In genomic region chr16:8675183-8676159, GRCh38 we compare ENCODE assay signal across 8 cellular contexts. TPM values are rescaled to one million over a fixed set of nuclear protein-coding genes. Genes with fewer than 3 reads are reported as not detected.
A peak's percentile ranks its signal among the peaks of the same experiment; 100 is the strongest.
DNase-seq lines count a peak whose midpoint lies in the region; ATAC-seq, FAIRE-seq and TF ChIP-seq lines count a peak whose summit lies in the region.

No MANE protein-coding gene starts in this region.

- H3K4me1 ChIP-seq in kidney (ENCODE audit: control insufficient read depth in 1 of 2, insufficient read depth in 1 of 2, low read depth in 1 of 2, low read length in 2 of 2), result peaks cover 10 to 15% of the 10 kb centered on the region in 2 donors

- ATAC-seq in activated T-cell treated with anti-CD3 and anti-CD28 coated beads, Interleukin-2, amount 50 U/mL, for 72 hours (replicated peaks in 1 of 2), result peak; percentile 64 to 75

- peaks cover 24% of the 10 kb centered on the region for H3K4me1 Mint-ChIP-seq in activated T-cell treated with anti-CD3 and anti-CD28 coated beads, Interleukin-2, amount 50 U/mL, for 72 hours (ENCODE audit: low read depth)

- H3K9me3 ChIP-seq in kidney (ENCODE audit: control insufficient read depth in 1 of 2, low read length in 2 of 2), result no peaks in the 10 kb centered on the region

- peaks cover 2 to 4% of the 10 kb centered on the region in 2 donors for H3K9me3 Mint-ChIP-seq in activated T-cell treated with anti-CD3 and anti-CD28 coated beads, Interleukin-2, amount 50 U/mL, for 72 hours

- no peak for TF ChIP-seq CTCF in kidney (IDR thresholded peaks at IDR 0.05; ENCODE audit: borderline replicate concordance, extremely low read depth, insufficient read depth)

- H3K27ac Mint-ChIP-seq in activated T-cell treated with anti-CD3 and anti-CD28 coated beads, Interleukin-2, amount 50 U/mL, for 72 hours, result peak overlapping the region; percentile 75

- peak; percentile 48 for DNase-seq in activated gamma-delta T cell treated with Interleukin-2 at 50 U/mL for 16 hours
- DNase-seq in activated gamma-delta T cell (lab: John Stamatoyannopoulos, UW), result no peak
- DNase-seq in activated T-cell treated with anti-CD3 and anti-CD28 coated beads, Interleukin-2, amount 50 U/mL, for 72 hours, result peak; percentile 58 to 74
- DNase-seq in kidney, result no peak
- DNase-seq in stimulated activated CD8-positive, alpha-beta memory T cell treated with anti-CD3 and anti-CD28 coated beads, Interleukin-12 subunit alpha, Interleukin-12 subunit beta, amount 100 ng/mL, for 4 hours (ENCODE audit: low read depth), result peak; percentile 38
- DNase-seq in NCI-H146 (lab: John Stamatoyannopoulos, UW), result no peak
- DNase-seq in amniotic stem cell (lab: John Stamatoyannopoulos, UW), result no peak
- DNase-seq in superior temporal gyrus (ENCODE audit: extremely low spot score), result no peak

- peak overlapping the region; percentile 81 to 91 for H3K4me3 ChIP-seq in kidney (ENCODE audit: low read length in 2 of 2)

- H3K27ac ChIP-seq in kidney (ENCODE audit: low read depth in 2 of 2, low read length in 2 of 2), result no peak overlapping the region

- no peaks in the 10 kb centered on the region for H3K27me3 Mint-ChIP-seq in activated T-cell treated with anti-CD3 and anti-CD28 coated beads, Interleukin-2, amount 50 U/mL, for 72 hours (ENCODE audit: low read depth)

- H3K9ac ChIP-seq in kidney (ENCODE audit: low read length in 2 of 2), result peak overlapping the region in 1 of 2 donors; percentile 61

- peak overlapping the region; percentile 90 to 95 for H3K4me3 Mint-ChIP-seq in activated T-cell treated with anti-CD3 and anti-CD28 coated beads, Interleukin-2, amount 50 U/mL, for 72 hours

- peaks cover 5 to 10% of the 10 kb centered on the region in 2 donors for H3K36me3 Mint-ChIP-seq in activated T-cell treated with anti-CD3 and anti-CD28 coated beads, Interleukin-2, amount 50 U/mL, for 72 hours (ENCODE audit: insufficient read depth in 2 of 2)

- no peak for FAIRE-seq in kidney (lab: Jason Lieb, UNC)

- no peaks in the 10 kb centered on the region for H3K36me3 ChIP-seq in kidney (ENCODE audit: control insufficient read depth in 1 of 2, insufficient read depth in 2 of 2, low read length in 2 of 2)

- intact Hi-C loops in kidney (cut with DNase I), result no loop called here

RNA-seq across cellular contexts. Expression of gene ABAT, which starts 1.1 kb away (rescaled TPM):
- total RNA-seq in activated T-cell treated with anti-CD3 and anti-CD28 coated beads, Interleukin-2, amount 50 U/mL, for 72 hours, result 10 to 100 TPM; 11.1 to 12.8 TPM
- 9.6 TPM for total RNA-seq in kidney
- polyA plus RNA-seq in kidney (ENCODE audit: insufficient read depth, low read depth, low replicate concordance), result 34.0 TPM

RNA-seq across cellular contexts. Expression of gene METTL22, which starts 54.0 kb away (rescaled TPM):
- total RNA-seq in activated T-cell treated with anti-CD3 and anti-CD28 coated beads, Interleukin-2, amount 50 U/mL, for 72 hours, result 10 to 100 TPM; 46.5 to 53.3 TPM
- 26.2 TPM for total RNA-seq in kidney
- 12.0 TPM for polyA plus RNA-seq in kidney (ENCODE audit: insufficient read depth, low read depth, low replicate concordance)

Comparison
In these comparisons a context has a peak if more than half of its experiments do, and no peak if none do; other contexts are left out.
1. DNase-seq: peak in activated gamma-delta T cell treated with Interleukin-2 at 50 U/mL for 16 hours (single experiment), activated T-cell treated with anti-CD3 and anti-CD28 coated beads, Interleukin-2, amount 50 U/mL, for 72 hours (2 of 2) and stimulated activated CD8-positive, alpha-beta memory T cell treated with anti-CD3 and anti-CD28 coated beads, Interleukin-12 subunit alpha, Interleukin-12 subunit beta, amount 100 ng/mL, for 4 hours (single experiment); none in activated gamma-delta T cell (single experiment), kidney (single experiment), NCI-H146 (single experiment), amniotic stem cell (single experiment) and superior temporal gyrus (single experiment).